ENCODE assay signal across 13 cellular contexts in the genomic region with DNA sequence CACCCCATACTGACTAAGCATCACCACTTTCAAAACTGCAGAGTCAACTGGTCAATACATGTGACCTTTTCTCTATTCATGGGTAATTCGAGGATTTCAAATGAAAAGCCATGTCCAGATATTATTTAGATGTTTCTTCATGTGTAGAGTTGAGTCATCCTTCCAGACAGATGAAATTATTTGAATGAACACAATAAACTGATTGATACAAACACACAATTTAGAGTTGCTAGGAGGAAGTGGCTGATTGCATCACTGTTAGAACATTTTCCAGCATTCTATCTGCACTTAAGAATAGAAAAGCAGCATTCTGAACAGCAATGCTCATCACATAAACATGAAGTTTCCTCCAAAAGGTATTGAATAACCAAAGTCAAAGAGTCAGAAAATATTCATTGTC.
DNase-seq lines count a peak whose midpoint lies in the region; ATAC-seq, FAIRE-seq and TF ChIP-seq lines count a peak whose summit lies in the region.
"Had no signal": no experiment of that assay in that cellular context is flagged by ENCODE, and none has a peak within 500 bp of the region (broad histone marks: within the 10 kb centered on the region; RNA-seq: fewer than 3 reads in every experiment).

No MANE protein-coding gene starts in this region.

- no peak overlapping the region for H2BK120ac ChIP-seq in mesendoderm (ENCODE audit: low read depth, low read length)

- CTCF ChIA-PET in Calu3 (lab: Charles Lee) (no interaction called here), endothelial cell of umbilical vein (lab: Charles Lee) (interaction anchor here (1.2 to 1.4 kb wide), 2 partner anchors 26 to 114 kb away, joined by 3 read pairs; no protein-coding TSS in a partner anchor)

- no peak overlapping the region for H4K5ac ChIP-seq in mesendoderm (ENCODE audit: low read length)

- TF ChIP-seq CTCF in Calu3 (IDR thresholded peaks at IDR 0.05; ENCODE audit: unreplicated experiment) (no peak), endothelial cell of umbilical vein (IDR thresholded peaks at IDR 0.05; ENCODE audit: extremely low read depth in 1 of 2, insufficient read depth in 1 of 2, low read depth in 1 of 2, low read length in 2 of 2) (no peak), progenitor cell of endocrine pancreas (IDR thresholded peaks at IDR 0.05; ENCODE audit: unreplicated experiment) (no peak), chondrocyte (IDR thresholded peaks at IDR 0.05) (no peak)

- no peak overlapping the region for H3K56ac ChIP-seq in mesendoderm (ENCODE audit: low read length)

- H2BK15ac ChIP-seq in mesendoderm (replicated peaks; ENCODE audit: low read depth): no peak overlapping the region

- DNase-seq in Calu3 (no peak), OCI-M1 (lab: John Stamatoyannopoulos, UW) (peak; percentile 37), endothelial cell of umbilical vein (ENCODE audit: low read depth, low spot score) (peak; percentile 10), mesendoderm (no peak), progenitor cell of endocrine pancreas (ENCODE audit: low spot score, unreplicated experiment) (no peak), chondrocyte (ENCODE audit: low spot score) (no peak)
- DNase-seq in NK-92 treated with Interleukin-12 subunit alpha and Interleukin-12 subunit beta, amount 100 ng/mL, for 24 hours (lab: John Stamatoyannopoulos, UW): no peak
- DNase-seq: activated naive CD4-positive, alpha-beta T cell treated with anti-CD3 and anti-CD28 coated beads for 36 hours; MG63; ovary had no signal

- no peaks in the 10 kb centered on the region for H3K9me1 ChIP-seq in endothelial cell of umbilical vein (replicated peaks; ENCODE audit: control insufficient read depth, extremely low read depth, insufficient read depth, low read length)

- BruUV-seq in Calu3 (replicated peaks; lab: Mats Ljungman, UMichigan) (no TSS peak), endothelial cell of umbilical vein (replicated peaks; lab: Mats Ljungman, UMichigan) (no TSS peak)

- H3K79me1 ChIP-seq in mesendoderm (ENCODE audit: low read length): no peaks in the 10 kb centered on the region

- no peak overlapping the region for H4K8ac ChIP-seq in mesendoderm (ENCODE audit: low read depth, low read length)

- WGBS in mesendoderm (ENCODE audit: extremely low coverage, insufficient coverage, low lambda C conversion rate): no CpG with 5 or more reads among the region's 1 CpG

- TF ChIP-seq POLR2A in endothelial cell of umbilical vein (IDR thresholded peaks at IDR 0.05; ENCODE audit: low read depth, low read length): no peak

- dilution Hi-C loops in endothelial cell of umbilical vein (cut with MboI; ENCODE audit: extremely low pct_ligation_motif_present, low sequenced_read_pairs): no loop called here

- no peak for FAIRE-seq in endothelial cell of umbilical vein (lab: Jason Lieb, UNC)

- peaks cover 4% of the 10 kb centered on the region for H3K9me3 Mint-ChIP-seq in Calu3 (ENCODE audit: low read depth, unreplicated experiment)
- H3K9me3 Mint-ChIP-seq in progenitor cell of endocrine pancreas (ENCODE audit: low read depth): no peaks in the 10 kb centered on the region
- H3K9me3 Mint-ChIP-seq in chondrocyte (ENCODE audit: low read depth): no peaks in the 10 kb centered on the region
- H3K9me3 Mint-ChIP-seq: activated naive CD4-positive, alpha-beta T cell treated with anti-CD3 and anti-CD28 coated beads for 36 hours; WTC11 had no signal

- no peak overlapping the region for H3K4ac ChIP-seq in mesendoderm (ENCODE audit: low read depth, low read length)

- peak overlapping the region; percentile 56 for H3K18ac ChIP-seq in mesendoderm (ENCODE audit: low read length)

- no peak overlapping the region for H2AFZ ChIP-seq in endothelial cell of umbilical vein (ENCODE audit: low read depth, low read length)

- H2BK5ac ChIP-seq in mesendoderm (ENCODE audit: low read length): no peak overlapping the region

- no peaks in the 10 kb centered on the region for H3K36me3 Mint-ChIP-seq in Calu3 (ENCODE audit: insufficient read depth, unreplicated experiment)
- H3K36me3 Mint-ChIP-seq in progenitor cell of endocrine pancreas (ENCODE audit: insufficient read depth): no peaks in the 10 kb centered on the region
- peaks cover 3% of the 10 kb centered on the region for H3K36me3 Mint-ChIP-seq in chondrocyte (ENCODE audit: low read depth)
- H3K36me3 Mint-ChIP-seq: WTC11 had no signal

- ATAC-seq in GM21423 (IDR thresholded peaks at IDR 0.05; ENCODE audit: unreplicated experiment): no peak
- ATAC-seq: WTC11 had no signal

- no peaks in the 10 kb centered on the region for H3K79me2 ChIP-seq in endothelial cell of umbilical vein (ENCODE audit: control insufficient read depth, insufficient read depth, low read length)
- no peaks in the 10 kb centered on the region for H3K79me2 ChIP-seq in mesendoderm (ENCODE audit: control insufficient read depth, insufficient read depth, low read length)

- no peak overlapping the region for H3K4me2 ChIP-seq in endothelial cell of umbilical vein (ENCODE audit: insufficient read depth, low read length)
- no peak overlapping the region for H3K4me2 ChIP-seq in mesendoderm (ENCODE audit: low read length)
- H3K4me2 ChIP-seq: BLaER1 had no signal

- H2AK5ac ChIP-seq in mesendoderm (ENCODE audit: low read length): no peak overlapping the region

- H3K27ac ChIP-seq in endothelial cell of umbilical vein (ENCODE audit: insufficient read depth, low read depth, low read length) (no peak overlapping the region), mesendoderm (ENCODE audit: low read depth, low read length) (no peak overlapping the region)
- H3K27ac ChIP-seq: BLaER1, ovary had no signal

- no peaks in the 10 kb centered on the region for H4K20me1 ChIP-seq in endothelial cell of umbilical vein (replicated peaks; ENCODE audit: control insufficient read depth, extremely low read depth, insufficient read depth, low read length)
- H4K20me1 ChIP-seq: BLaER1 had no signal

- H3K36me3 ChIP-seq in endothelial cell of umbilical vein (ENCODE audit: control insufficient read depth in 2 of 2, extremely low read depth in 1 of 2, insufficient read depth in 2 of 2, low read length in 2 of 2): no peaks in the 10 kb centered on the region
- no peaks in the 10 kb centered on the region for H3K36me3 ChIP-seq in mesendoderm (ENCODE audit: control insufficient read depth, insufficient read depth, low read length)
- H3K36me3 ChIP-seq: BLaER1, MG63, ovary had no signal

- H3K4me1 Mint-ChIP-seq in Calu3 (ENCODE audit: low read depth, unreplicated experiment) (peaks cover 25% of the 10 kb centered on the region), progenitor cell of endocrine pancreas (ENCODE audit: low read depth) (peaks cover 1% of the 10 kb centered on the region), chondrocyte (ENCODE audit: low read depth) (peaks cover 12% of the 10 kb centered on the region)

- intact Hi-C loops in Calu3 (cut with micrococcal nuclease; ENCODE audit: unreplicated experiment): no loop called here
- intact Hi-C loops in endothelial cell of umbilical vein (cut with micrococcal nuclease): loop anchor here (10.0 kb wide), 1 partner anchor 122 kb away; no protein-coding TSS in a partner anchor

- no peak overlapping the region for H3K4me3 ChIP-seq in endothelial cell of umbilical vein (replicated peaks in 1 of 3; ENCODE audit: insufficient read depth in 1 of 3, low read depth in 1 of 3, low read length in 3 of 3)
- H3K4me3 ChIP-seq in mesendoderm (ENCODE audit: low read length): no peak overlapping the region
- H3K4me3 ChIP-seq: BLaER1, MG63, ovary had no signal

- no peak overlapping the region for H3K23ac ChIP-seq in mesendoderm (ENCODE audit: low read length)

- POLR2A ChIA-PET in endothelial cell of umbilical vein (lab: Charles Lee): no interaction called here

- H3K9ac ChIP-seq in endothelial cell of umbilical vein (replicated peaks; ENCODE audit: extremely low read depth, insufficient read depth, low read length) (no peak overlapping the region), mesendoderm (ENCODE audit: low read length) (no peak overlapping the region)
- H3K9ac ChIP-seq: BLaER1 had no signal

- no peaks in the 10 kb centered on the region for H3K9me3 ChIP-seq in endothelial cell of umbilical vein (replicated peaks; ENCODE audit: control insufficient read depth, insufficient read depth, low read length)
- H3K9me3 ChIP-seq: BLaER1, MG63, ovary had no signal

- H3K27ac Mint-ChIP-seq in Calu3 (ENCODE audit: unreplicated experiment): peak overlapping the region; percentile 62
- H3K27ac Mint-ChIP-seq in progenitor cell of endocrine pancreas: no peak overlapping the region
- no peak overlapping the region for H3K27ac Mint-ChIP-seq in chondrocyte (ENCODE audit: unreplicated experiment)
- H3K27ac Mint-ChIP-seq: activated naive CD4-positive, alpha-beta T cell treated with anti-CD3 and anti-CD28 coated beads for 36 hours; WTC11 had no signal

- H3K4me1 ChIP-seq in endothelial cell of umbilical vein (ENCODE audit: control insufficient read depth, extremely low read depth, insufficient read depth, low read length): peaks cover 20% of the 10 kb centered on the region
- peaks cover 3% of the 10 kb centered on the region for H3K4me1 ChIP-seq in mesendoderm (ENCODE audit: control insufficient read depth, low read depth, low read length)
- H3K4me1 ChIP-seq: BLaER1 had no signal

- H3K27me3 ChIP-seq in endothelial cell of umbilical vein (ENCODE audit: control insufficient read depth in 2 of 2, insufficient read depth in 2 of 2, low read length in 2 of 2) (no peaks in the 10 kb centered on the region), mesendoderm (ENCODE audit: insufficient read depth, low read length, poor library complexity) (no peaks in the 10 kb centered on the region)
- H3K27me3 ChIP-seq: BLaER1, MG63, ovary had no signal

- no peaks in the 10 kb centered on the region for H3K27me3 Mint-ChIP-seq in Calu3 (ENCODE audit: unreplicated experiment)
- no peaks in the 10 kb centered on the region for H3K27me3 Mint-ChIP-seq in progenitor cell of endocrine pancreas
- no peaks in the 10 kb centered on the region for H3K27me3 Mint-ChIP-seq in chondrocyte (ENCODE audit: low read depth)

- H3K4me3 Mint-ChIP-seq in Calu3 (ENCODE audit: low read depth, unreplicated experiment) (no peak overlapping the region), progenitor cell of endocrine pancreas (ENCODE audit: low read depth) (no peak overlapping the region), chondrocyte (ENCODE audit: unreplicated experiment) (no peak overlapping the region)
- H3K4me3 Mint-ChIP-seq: activated naive CD4-positive, alpha-beta T cell treated with anti-CD3 and anti-CD28 coated beads for 36 hours; WTC11 had no signal

TF ChIP-seq in endothelial cell of umbilical vein, 7 proteins besides CTCF, POLR2A, EP300 and RAD21:
- TF ChIP-seq, protein P1, sequence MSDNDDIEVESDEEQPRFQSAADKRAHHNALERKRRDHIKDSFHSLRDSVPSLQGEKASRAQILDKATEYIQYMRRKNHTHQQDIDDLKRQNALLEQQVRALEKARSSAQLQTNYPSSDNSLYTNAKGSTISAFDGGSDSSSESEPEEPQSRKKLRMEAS (IDR thresholded peaks at IDR 0.05; ENCODE audit: insufficient read depth, insufficient read length): no peak
- TF ChIP-seq JUN (IDR thresholded peaks at IDR 0.05; ENCODE audit: borderline replicate concordance, insufficient read depth, insufficient read length, low read depth): peak; percentile 21

Comparison
In these comparisons a context has a peak if more than half of its experiments do, and no peak if none do; other contexts are left out.
1. DNase-seq: peak in OCI-M1 (single experiment) and endothelial cell of umbilical vein (single experiment); none in Calu3 (single experiment), mesendoderm (single experiment), NK-92 treated with Interleukin-12 subunit alpha and Interleukin-12 subunit beta, amount 100 ng/mL, for 24 hours (single experiment), progenitor cell of endocrine pancreas (single experiment) and chondrocyte (single experiment).